24 cellular contexts compared by ENCODE assay signal in the genomic region with DNA sequence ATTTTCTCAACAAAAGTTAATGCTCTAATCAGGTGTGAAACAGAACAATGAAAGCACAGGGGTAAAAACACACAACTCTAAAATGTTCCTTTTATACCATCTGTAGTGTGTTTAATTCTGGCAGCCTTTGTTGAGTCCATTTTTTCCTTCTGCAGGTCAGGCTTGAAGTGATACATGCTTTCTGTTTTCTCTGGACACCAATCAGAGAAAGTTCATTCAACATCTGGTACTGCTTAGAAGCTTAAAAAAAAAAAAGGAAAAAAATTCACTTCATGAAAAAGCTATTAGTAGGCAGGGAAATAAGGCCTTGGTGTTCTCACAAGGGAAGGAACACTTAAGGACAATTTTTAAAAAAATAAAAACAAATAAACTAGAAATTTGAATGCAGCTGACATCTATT.
DNase-seq lines count a peak whose midpoint lies in the region; ATAC-seq, FAIRE-seq and TF ChIP-seq lines count a peak whose summit lies in the region.
"Had no signal": no experiment of that assay in that cellular context is flagged by ENCODE, and none has a peak within 500 bp of the region (broad histone marks: within the 10 kb centered on the region; RNA-seq: fewer than 3 reads in every experiment).

No MANE protein-coding gene starts in this region.

- H3K4me1 ChIP-seq in vagina: peaks cover 15% of the 10 kb centered on the region
- H3K4me1 ChIP-seq: colonic mucosa, foreskin keratinocyte had no signal

- intact Hi-C loops in Right ventricle myocardium inferior (cut with DNase I) (loop anchor here (5.0 kb wide), 1 partner anchor 262 kb away; no protein-coding TSS in a partner anchor), cardiac septum (cut with DNase I) (no loop called here), left ventricle myocardium superior (cut with micrococcal nuclease) (no loop called here), vagina (cut with DNase I) (no loop called here)

- H3K9me3 ChIP-seq in vagina: no peaks in the 10 kb centered on the region
- H3K9me3 ChIP-seq: colonic mucosa, tibial artery had no signal

- ATAC-seq in Right ventricle myocardium inferior: peak; percentile 74
- peak; percentile 91 for ATAC-seq in left ventricle myocardium superior
- ATAC-seq in GM21447 (IDR thresholded peaks at IDR 0.05; ENCODE audit: unreplicated experiment): no peak
- ATAC-seq: foreskin keratinocyte, HepG2 had no signal

- TF ChIP-seq POLR2A in vagina (IDR thresholded peaks at IDR 0.05): no peak

- no peak overlapping the region for H3K4me3 ChIP-seq in vagina
- H3K4me3 ChIP-seq: colonic mucosa, tibial artery had no signal

- H3K27me3 ChIP-seq in vagina: no peaks in the 10 kb centered on the region
- H3K27me3 ChIP-seq: colonic mucosa, tibial artery had no signal

- DNase-seq in Right ventricle myocardium inferior (ENCODE audit: missing footprints) (no peak), cardiac septum (ENCODE audit: low spot score) (no peak), left ventricle myocardium superior (no peak), vagina (ENCODE audit: extremely low spot score in 2 of 2) (no peak), hippocampal formation (lab: John Stamatoyannopoulos, UW) (no peak), NCI-H526 treated with DMSO at 0.1 percent for 48 hours (lab: John Stamatoyannopoulos, UW) (no peak)
- DNase-seq: 8988T; activated CD4-positive, alpha-beta T cell treated with anti-CD3 and anti-CD28 coated beads, Interleukin-2, amount 10 ng/mL, durations not matched to agents 24 days and 14 days; activated naive CD8-positive, alpha-beta T cell treated with anti-CD3 and anti-CD28 coated beads, Interleukin-2, amount 10 ng/mL, durations not matched to agents 7 days and 5 days; C1 segment of cervical spinal cord; Calu3; colonic mucosa; foreskin keratinocyte; kidney; NCI-H1105 treated with DMSO at 0.1 percent for 48 hours; NCI-H2107; nucleus accumbens; retina; tibial artery had no signal

- H3K36me3 ChIP-seq in vagina: no peaks in the 10 kb centered on the region
- H3K36me3 ChIP-seq: colonic mucosa, tibial artery had no signal

- H3K27ac ChIP-seq in vagina: peak overlapping the region; percentile 17
- H3K27ac ChIP-seq: colonic mucosa, foreskin keratinocyte, HL-60, tibial artery had no signal

- peak; percentile 96 for FAIRE-seq in endometrium (lab: Jason Lieb, UNC)
- FAIRE-seq: HepG2, kidney, RCC 7860 had no signal

- no peak for TF ChIP-seq CTCF in vagina (IDR thresholded peaks at IDR 0.05)
